ENCODE assay signal across 11 cellular contexts in genomic region chr9:121197135-121197534, GRCh38. TPM values are rescaled to one million over a fixed set of nuclear protein-coding genes. Genes with fewer than 3 reads are reported as not detected.
A peak's percentile ranks its signal among the peaks of the same experiment; 100 is the strongest.
DNase-seq lines count a peak whose midpoint lies in the region; ATAC-seq and TF ChIP-seq lines count a peak whose summit lies in the region.
"Had no signal": no experiment of that assay in that cellular context is flagged by ENCODE, and none has a peak within 500 bp of the region (broad histone marks: within the 10 kb centered on the region; RNA-seq: fewer than 3 reads in every experiment).

No MANE protein-coding gene starts in this region.

- H2AFZ ChIP-seq in Loucy (ENCODE audit: low read length): no peak overlapping the region
- H2AFZ ChIP-seq in mammary epithelial cell (ENCODE audit: low read depth, low read length): no peak overlapping the region

- BruUV-seq in mammary epithelial cell (replicated peaks; lab: Mats Ljungman, UMichigan): no TSS peak

- CTCF ChIA-PET in CD8-positive, alpha-beta memory T cell (lab: Charles Lee): no interaction called here
- CTCF ChIA-PET in mammary epithelial cell (lab: Charles Lee; ENCODE audit: low non-redundant PET): interaction anchor here (0.6 kb wide), 1 partner anchor 85 kb away, joined by 4 read pairs; no protein-coding TSS in a partner anchor

- H3K27me3 Mint-ChIP-seq in CD8-positive, alpha-beta memory T cell: peaks cover 0 to 4% of the 10 kb centered on the region in 2 donors
- no peaks in the 10 kb centered on the region for H3K27me3 Mint-ChIP-seq in naive thymus-derived CD8-positive, alpha-beta T cell

- POLR2A ChIA-PET in CD8-positive, alpha-beta memory T cell (lab: Charles Lee): no interaction called here
- POLR2A ChIA-PET in naive thymus-derived CD8-positive, alpha-beta T cell (lab: Charles Lee): no interaction called here

- H3K36me3 ChIP-seq in CD8-positive, alpha-beta memory T cell (ENCODE audit: insufficient read depth, low read length): no peaks in the 10 kb centered on the region
- no peaks in the 10 kb centered on the region for H3K36me3 ChIP-seq in Loucy (ENCODE audit: insufficient read depth, low read length)
- no peaks in the 10 kb centered on the region for H3K36me3 ChIP-seq in mammary epithelial cell (ENCODE audit: insufficient read depth, low read length)
- H3K36me3 ChIP-seq in BE2C: peaks cover 5% of the 10 kb centered on the region; the same call in 1 of the 2 replicates
- H3K36me3 ChIP-seq in brain microvascular endothelial cell (replicated peaks): no peaks in the 10 kb centered on the region
- H3K36me3 ChIP-seq: adrenal gland, tibial nerve had no signal

- H3K27me3 ChIP-seq in CD8-positive, alpha-beta memory T cell (ENCODE audit: insufficient read depth, low read length, poor library complexity, severe bottlenecking): no peaks in the 10 kb centered on the region
- no peaks in the 10 kb centered on the region for H3K27me3 ChIP-seq in Loucy (ENCODE audit: insufficient read depth, low read length, poor library complexity, severe bottlenecking)
- H3K27me3 ChIP-seq in mammary epithelial cell (ENCODE audit: insufficient read depth, low read length): no peaks in the 10 kb centered on the region
- H3K27me3 ChIP-seq in BE2C: no peaks in the 10 kb centered on the region
- no peaks in the 10 kb centered on the region for H3K27me3 ChIP-seq in brain microvascular endothelial cell (replicated peaks)
- H3K27me3 ChIP-seq: adrenal gland, tibial nerve had no signal

- H3K4me3 ChIP-seq in CD8-positive, alpha-beta memory T cell (ENCODE audit: low read length): no peak overlapping the region
- H3K4me3 ChIP-seq in Loucy (ENCODE audit: low read length, poor library complexity, severe bottlenecking) (peak overlapping the region; percentile 94), mammary epithelial cell (replicated peaks in 1 of 3; ENCODE audit: insufficient read depth in 1 of 3, low read depth in 2 of 3, low read length in 3 of 3) (peak overlapping the region in 1 of 3 experiments; percentile 69), lower leg skin (ENCODE audit: low read depth, poor library complexity, severe bottlenecking) (no peak overlapping the region), BE2C (ENCODE audit: low read depth, low read length) (no peak overlapping the region), brain microvascular endothelial cell (ENCODE audit: low read depth, low read length) (no peak overlapping the region)
- H3K4me3 ChIP-seq: adrenal gland, tibial nerve had no signal

- H3K27ac Mint-ChIP-seq in CD8-positive, alpha-beta memory T cell: peak overlapping the region in 5 of 8 donors; percentile 6 to 81 (median 22)
- peak overlapping the region in 5 of 10 donors; percentile 11 to 85 (median 74) for H3K27ac Mint-ChIP-seq in naive thymus-derived CD8-positive, alpha-beta T cell

- no peaks in the 10 kb centered on the region for H3K9me3 Mint-ChIP-seq in CD8-positive, alpha-beta memory T cell
- peaks cover 0 to 2% (median 0%) of the 10 kb centered on the region in 9 donors for H3K9me3 Mint-ChIP-seq in naive thymus-derived CD8-positive, alpha-beta T cell

- no peak overlapping the region for H3K27ac ChIP-seq in CD8-positive, alpha-beta memory T cell (ENCODE audit: low read depth, low read length)
- H3K27ac ChIP-seq in mammary epithelial cell (ENCODE audit: insufficient read depth, low read depth, low read length) (no peak overlapping the region), brain microvascular endothelial cell (no peak overlapping the region)
- H3K27ac ChIP-seq: adrenal gland, tibial nerve had no signal

- dilution Hi-C loops in mammary epithelial cell (cut with HindIII; ENCODE audit: low sequenced_read_pairs): no loop called here

- peak overlapping the region; percentile 30 to 96 (median 68) for H3K4me3 Mint-ChIP-seq in CD8-positive, alpha-beta memory T cell
- peak overlapping the region in 9 of 10 donors; percentile 42 to 95 (median 67) for H3K4me3 Mint-ChIP-seq in naive thymus-derived CD8-positive, alpha-beta T cell

- H3K4me1 ChIP-seq in CD8-positive, alpha-beta memory T cell (ENCODE audit: insufficient read depth, low read length): peaks cover 76% of the 10 kb centered on the region
- peaks cover 77% of the 10 kb centered on the region for H3K4me1 ChIP-seq in Loucy (ENCODE audit: insufficient read depth, low read length, poor library complexity, severe bottlenecking)
- peaks cover 47% of the 10 kb centered on the region for H3K4me1 ChIP-seq in mammary epithelial cell (ENCODE audit: insufficient read depth, low read length)
- H3K4me1 ChIP-seq in BE2C: peaks cover 7% of the 10 kb centered on the region

- H3K79me2 ChIP-seq in Loucy (ENCODE audit: insufficient read depth, low read length) (peaks cover 95% of the 10 kb centered on the region), mammary epithelial cell (ENCODE audit: insufficient read depth, low read length) (peaks cover 98% of the 10 kb centered on the region)

- TF ChIP-seq CTCF in Loucy (conservative IDR thresholded peaks at IDR 0.05; ENCODE audit: low read length) (peak; percentile 38), mammary epithelial cell (conservative IDR thresholded peaks at IDR 0.05 in 1 of 2, IDR thresholded peaks at IDR 0.05 in 1 of 2; ENCODE audit: extremely low read depth in 1 of 2, insufficient read depth in 1 of 2, low read depth in 1 of 2, low read length in 2 of 2) (peak; percentile 26 to 28), lower leg skin (IDR thresholded peaks at IDR 0.05) (no peak), BE2C (IDR thresholded peaks at IDR 0.05; ENCODE audit: low read depth, low read length) (no peak), brain microvascular endothelial cell (IDR thresholded peaks at IDR 0.05; ENCODE audit: low read depth, low read length, missing control alignments) (no peak)

- peak overlapping the region; percentile 99 for H3K4me2 ChIP-seq in Loucy (ENCODE audit: low read depth, low read length, poor library complexity, severe bottlenecking)
- H3K4me2 ChIP-seq in mammary epithelial cell (ENCODE audit: insufficient read depth, low read depth, low read length): peak overlapping the region; percentile 95

- ATAC-seq in naive thymus-derived CD8-positive, alpha-beta T cell: no peak
- ATAC-seq in GM21737 (IDR thresholded peaks at IDR 0.05; ENCODE audit: unreplicated experiment): no peak

- whole genome bisulfite sequencing in mammary epithelial cell (ENCODE audit: low coverage, missing lambda C conversion rate): 86% methylated on average over 1 of the region's 1 CpG
- WGBS in lower leg skin, 2 donors: 73 to 75% methylated on average over 1 of the region's 1 CpG

- H3K9me2 ChIP-seq in Loucy (replicated peaks; ENCODE audit: low read depth, low read length): no peaks in the 10 kb centered on the region

- no peak for DNase-seq in CD8-positive, alpha-beta memory T cell
- DNase-seq in mammary epithelial cell (no peak), lower leg skin (ENCODE audit: low spot score in 2 of 2) (no peak), BE2C (no peak), brain microvascular endothelial cell (no peak)
- DNase-seq in naive thymus-derived CD8-positive, alpha-beta T cell: no peak
- DNase-seq: adrenal gland, occipital lobe had no signal

- H3K9ac ChIP-seq in Loucy (ENCODE audit: low read depth, low read length, poor library complexity, severe bottlenecking): peak overlapping the region; percentile 89
- H3K9ac ChIP-seq in mammary epithelial cell (ENCODE audit: insufficient read depth, low read length): no peak overlapping the region

- 0 out of 2 replicates have a peak, but pooled peaks cover 4% of the 10 kb centered on the region for H3F3A ChIP-seq in Loucy (ENCODE audit: low read depth)

- H4K20me1 ChIP-seq in Loucy (ENCODE audit: insufficient read depth, low read length, poor library complexity, severe bottlenecking): peaks cover 94% of the 10 kb centered on the region
- H4K20me1 ChIP-seq in mammary epithelial cell (ENCODE audit: insufficient read depth, low read length): peaks cover 11% of the 10 kb centered on the region

- intact Hi-C loops in mammary epithelial cell (cut with micrococcal nuclease) (loop anchor here (10.0 kb wide), 1 partner anchor 212 kb away; no protein-coding TSS in a partner anchor), lower leg skin (cut with DNase I; ENCODE audit: low total_unique reads) (no loop called here)

- H3K4me1 Mint-ChIP-seq in CD8-positive, alpha-beta memory T cell: peaks cover 80 to 90% (median 90%) of the 10 kb centered on the region in 3 donors
- peaks cover 31 to 87% (median 73%) of the 10 kb centered on the region in 4 donors for H3K4me1 Mint-ChIP-seq in naive thymus-derived CD8-positive, alpha-beta T cell

- no peak for TF ChIP-seq POLR2A in lower leg skin (IDR thresholded peaks at IDR 0.05)

- H3K36me3 Mint-ChIP-seq in CD8-positive, alpha-beta memory T cell: peaks cover 0 to 18% (median 0%) of the 10 kb centered on the region in 3 donors
- H3K36me3 Mint-ChIP-seq in naive thymus-derived CD8-positive, alpha-beta T cell: peaks cover 0 to 8% (median 0%) of the 10 kb centered on the region in 3 donors

- in situ Hi-C loops in mammary epithelial cell (cut with MboI; ENCODE audit: low sequenced_read_pairs in 2 of 2): no loop called here
- in situ Hi-C loops in brain microvascular endothelial cell (cut with HindIII; ENCODE audit: low pct_ligation_motif_present, low sequenced_read_pairs): no loop called here

- no peaks in the 10 kb centered on the region for H3K9me3 ChIP-seq in CD8-positive, alpha-beta memory T cell (ENCODE audit: low read length)
- H3K9me3 ChIP-seq in Loucy (ENCODE audit: insufficient read depth, low read depth, low read length) (no peaks in the 10 kb centered on the region), mammary epithelial cell (replicated peaks; ENCODE audit: insufficient read depth, low read length) (no peaks in the 10 kb centered on the region), BE2C (no peaks in the 10 kb centered on the region)
- H3K9me3 ChIP-seq: adrenal gland, tibial nerve had no signal

RNA-seq across cellular contexts. Expression of gene RAB14, which starts 4.5 kb away (rescaled TPM):
- 10 to 100 TPM; 81.7 to 85.4 TPM for total RNA-seq in CD8-positive, alpha-beta memory T cell
- 51.0 TPM for polyA plus RNA-seq in CD8-positive, alpha-beta memory T cell
- total RNA-seq in mammary epithelial cell: 10 to 100 TPM; 27.5 to 74.6 TPM
- 24.7 TPM for polyA plus RNA-seq in mammary epithelial cell
- polyA minus RNA-seq in mammary epithelial cell: 33.8 TPM
- 10 to 100 TPM; 49.6 to 62.3 TPM for total RNA-seq in naive thymus-derived CD8-positive, alpha-beta T cell
- polyA plus RNA-seq in naive thymus-derived CD8-positive, alpha-beta T cell: 10 to 100 TPM; 34.6 to 37.2 (median 36.8) TPM
- 10 to 100 TPM; 43.9 to 50.8 (median 49.6) TPM for total RNA-seq in lower leg skin
- 56.2 TPM for polyA plus RNA-seq in BE2C (2012; ENCODE audit: insufficient read depth, insufficient read length, low read depth)

Comparison
In these comparisons a context has a peak if more than half of its experiments do, and no peak if none do; other contexts are left out.
1. CTCF ChIP-seq: peak in Loucy (single experiment) and mammary epithelial cell (2 of 2); none in lower leg skin (0 of 3), BE2C (single experiment) and brain microvascular endothelial cell (single experiment).